26 cellular contexts compared by ENCODE assay signal in the genomic region with DNA sequence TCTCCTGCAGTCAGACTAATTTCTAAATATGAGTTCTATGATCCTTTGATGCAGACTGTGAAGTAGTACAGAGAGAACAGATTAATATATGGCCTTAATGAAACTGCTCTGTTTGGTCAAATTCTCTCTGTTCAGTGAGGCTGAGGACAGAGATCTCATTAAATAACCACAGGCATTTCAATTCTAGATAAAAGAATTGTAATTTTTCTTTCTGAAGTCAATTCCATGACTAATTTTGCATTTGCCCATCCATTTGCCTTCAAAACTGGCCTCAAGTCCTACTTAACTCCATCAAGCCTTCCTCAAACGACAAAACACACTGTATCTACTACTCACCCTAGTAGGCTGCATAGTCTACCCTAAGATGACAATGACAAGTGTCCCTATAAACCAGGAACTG.
DNase-seq lines count a peak whose midpoint lies in the region; ATAC-seq and TF ChIP-seq lines count a peak whose summit lies in the region.
"Had no signal": no experiment of that assay in that cellular context is flagged by ENCODE, and none has a peak within 500 bp of the region (broad histone marks: within the 10 kb centered on the region; RNA-seq: fewer than 3 reads in every experiment).

No MANE protein-coding gene starts in this region.

- TF ChIP-seq CTCF in astrocyte of the spinal cord (IDR thresholded peaks at IDR 0.05; ENCODE audit: low read depth, low read length): no peak

- ATAC-seq in activated T-cell treated with anti-CD3 and anti-CD28 coated beads, Interleukin-2, amount 50 U/mL, for 72 hours (replicated peaks in 1 of 2): no peak
- no peak for ATAC-seq in HG03354 (IDR thresholded peaks at IDR 0.05; ENCODE audit: poor library complexity, severe bottlenecking, unreplicated experiment)
- ATAC-seq: CD8-positive, alpha-beta T cell had no signal

- POLR2A ChIA-PET in activated CD4-positive, alpha-beta memory T cell treated with anti-CD3 and anti-CD28 coated beads for 36 hours (lab: Charles Lee): interaction anchor here (1.3 to 1.5 kb wide), 2 partner anchors 19 to 66 kb away, joined by 3 to 4 read pairs; no protein-coding TSS in a partner anchor

- in situ Hi-C loops in astrocyte of the spinal cord (cut with HindIII; ENCODE audit: low sequenced_read_pairs): no loop called here

- peak overlapping the region; percentile 20 for H3K27ac Mint-ChIP-seq in activated T-cell treated with anti-CD3 and anti-CD28 coated beads, Interleukin-2, amount 50 U/mL, for 72 hours
- peak overlapping the region; percentile 44 for H3K27ac Mint-ChIP-seq in activated CD4-positive, alpha-beta memory T cell treated with anti-CD3 and anti-CD28 coated beads for 36 hours
- H3K27ac Mint-ChIP-seq: CD8-positive, alpha-beta T cell; HFFc6 had no signal

- peak overlapping the region in 1 of 2 donors; percentile 12 for H3K4me3 Mint-ChIP-seq in activated T-cell treated with anti-CD3 and anti-CD28 coated beads, Interleukin-2, amount 50 U/mL, for 72 hours
- no peak overlapping the region for H3K4me3 Mint-ChIP-seq in activated CD4-positive, alpha-beta memory T cell treated with anti-CD3 and anti-CD28 coated beads for 36 hours
- H3K4me3 Mint-ChIP-seq: CD8-positive, alpha-beta T cell; HFFc6 had no signal

- CTCF ChIA-PET in activated CD4-positive, alpha-beta memory T cell treated with anti-CD3 and anti-CD28 coated beads for 36 hours (lab: Charles Lee): no interaction called here

- no peaks in the 10 kb centered on the region for H3K27me3 Mint-ChIP-seq in activated T-cell treated with anti-CD3 and anti-CD28 coated beads, Interleukin-2, amount 50 U/mL, for 72 hours (ENCODE audit: low read depth)
- no peaks in the 10 kb centered on the region for H3K27me3 Mint-ChIP-seq in activated CD4-positive, alpha-beta memory T cell treated with anti-CD3 and anti-CD28 coated beads for 36 hours

- DNase-seq in activated T-cell treated with anti-CD3 and anti-CD28 coated beads, Interleukin-2, amount 50 U/mL, for 72 hours: no peak
- DNase-seq in activated T-cell treated with anti-CD3 and anti-CD28 coated beads for 4 hours: no peak
- no peak for DNase-seq in activated CD4-positive, alpha-beta memory T cell treated with anti-CD3 and anti-CD28 coated beads for 36 hours
- DNase-seq in astrocyte of the spinal cord (ENCODE audit: low read depth, low spot score): peak; percentile 6
- DNase-seq in renal cortical epithelial cell (ENCODE audit: low read depth): peak; percentile 42
- DNase-seq in AG08395 (ENCODE audit: low spot score): no peak
- no peak for DNase-seq in stimulated activated CD4-positive, alpha-beta T cell treated with anti-CD3 and anti-CD28 coated beads, Interleukin-2, amount 100 ng/mL, for 48 hours
- DNase-seq: CD8-positive, alpha-beta T cell; DMS79 treated with DMSO at 0.1 percent for 48 hours; GF-D8; GM23248; HFFc6; KBM-7; MV-4-11; NCI-H1105; NCI-H1436 treated with DMSO at 0.1 percent for 48 hours; NCI-H187 treated with DMSO at 0.1 percent for 48 hours; NCI-H2107; NCI-H446 treated with DMSO at 0.1 percent for 48 hours; NCI-H526; PC-9; Right ventricle myocardium superior had no signal

- intact Hi-C loops in activated CD4-positive, alpha-beta memory T cell treated with anti-CD3 and anti-CD28 coated beads for 36 hours (cut with micrococcal nuclease): no loop called here

- no peaks in the 10 kb centered on the region for H3K9me3 Mint-ChIP-seq in activated T-cell treated with anti-CD3 and anti-CD28 coated beads, Interleukin-2, amount 50 U/mL, for 72 hours
- H3K9me3 Mint-ChIP-seq in activated CD4-positive, alpha-beta memory T cell treated with anti-CD3 and anti-CD28 coated beads for 36 hours: no peaks in the 10 kb centered on the region
- H3K9me3 Mint-ChIP-seq: CD8-positive, alpha-beta T cell; HFFc6 had no signal

- no peak overlapping the region for H3K4me3 ChIP-seq in astrocyte of the spinal cord (ENCODE audit: low read depth, low read length)
- H3K4me3 ChIP-seq: BLaER1, GM23248, HAP-1, PC-9, SJSA1 had no signal

- peaks cover 10% of the 10 kb centered on the region for H3K4me1 Mint-ChIP-seq in activated T-cell treated with anti-CD3 and anti-CD28 coated beads, Interleukin-2, amount 50 U/mL, for 72 hours (ENCODE audit: low read depth)
- peaks cover 41% of the 10 kb centered on the region for H3K4me1 Mint-ChIP-seq in activated CD4-positive, alpha-beta memory T cell treated with anti-CD3 and anti-CD28 coated beads for 36 hours (ENCODE audit: low read depth)

- peaks cover 4 to 10% of the 10 kb centered on the region in 2 donors for H3K36me3 Mint-ChIP-seq in activated T-cell treated with anti-CD3 and anti-CD28 coated beads, Interleukin-2, amount 50 U/mL, for 72 hours (ENCODE audit: insufficient read depth in 2 of 2)
- H3K36me3 Mint-ChIP-seq in activated CD4-positive, alpha-beta memory T cell treated with anti-CD3 and anti-CD28 coated beads for 36 hours: peaks cover 19% of the 10 kb centered on the region

Comparison
In these comparisons a context has a peak if more than half of its experiments do, and no peak if none do; other contexts are left out.
1. DNase-seq: peak in astrocyte of the spinal cord (single experiment) and renal cortical epithelial cell (single experiment); none in activated T-cell treated with anti-CD3 and anti-CD28 coated beads, Interleukin-2, amount 50 U/mL, for 72 hours (0 of 2), activated T-cell treated with anti-CD3 and anti-CD28 coated beads for 4 hours (single experiment), activated CD4-positive, alpha-beta memory T cell treated with anti-CD3 and anti-CD28 coated beads for 36 hours (single experiment), AG08395 (single experiment) and stimulated activated CD4-positive, alpha-beta T cell treated with anti-CD3 and anti-CD28 coated beads, Interleukin-2, amount 100 ng/mL, for 48 hours (0 of 2).